In genomic region chr10:79336276-79336675, GRCh38 we compare ENCODE assay signal across 19 cellular contexts. TPM values are rescaled to one million over a fixed set of nuclear protein-coding genes. Genes with fewer than 3 reads are reported as not detected.
DNase-seq lines count a peak whose midpoint lies in the region; ATAC-seq, FAIRE-seq and TF ChIP-seq lines count a peak whose summit lies in the region.
"Had no signal": no experiment of that assay in that cellular context is flagged by ENCODE, and none has a peak within 500 bp of the region (broad histone marks: within the 10 kb centered on the region; RNA-seq: fewer than 3 reads in every experiment).

No MANE protein-coding gene starts in this region.

- no peak for FAIRE-seq in HepG2 (lab: Jason Lieb, UNC)
- FAIRE-seq: GM12891, pancreas had no signal

- H4K20me1 ChIP-seq in HepG2 (ENCODE audit: insufficient read depth, low read length), result no peaks in the 10 kb centered on the region

- TF ChIP-seq EP300 in HepG2 (IDR thresholded peaks at IDR 0.05; ENCODE audit: low read depth in 2 of 2, low read length in 2 of 2) (no peak), HepG2 (CRISPR knock-in tag; IDR thresholded peaks at IDR 0.05; ENCODE audit: borderline replicate concordance) (no peak)

- no peaks in the 10 kb centered on the region for H3K9me3 ChIP-seq in HepG2 (ENCODE audit: low read length)
- no peaks in the 10 kb centered on the region for H3K9me3 ChIP-seq in CD4-positive, alpha-beta memory T cell (ENCODE audit: control insufficient read depth in 1 of 2, low read length in 2 of 2)
- H3K9me3 ChIP-seq: left lung, pancreas had no signal

- BruUV-seq in HepG2 (replicated peaks; lab: Mats Ljungman, UMichigan), result TSS peak; percentile 92

- peak overlapping the region; percentile 84 for H3K9ac ChIP-seq in HepG2 (ENCODE audit: insufficient read depth, low read depth, low read length)

- no peaks in the 10 kb centered on the region for H3K27me3 Mint-ChIP-seq in activated T-helper 1 cell treated with anti-CD3 and anti-CD28 coated beads, Interleukin-12 subunit alpha, Interleukin-12 subunit beta, Interleukin-2, Interleukin-4 antibody, amounts not matched to agents 30 ng/mL and 10 ng/mL and 1 ng/mL, durations not matched to agents 14 hours and 24 hours and 36 hours (ENCODE audit: insufficient read depth)
- no peaks in the 10 kb centered on the region for H3K27me3 Mint-ChIP-seq in CD4-positive, alpha-beta memory T cell
- H3K27me3 Mint-ChIP-seq: activated CD4-positive, alpha-beta memory T cell treated with anti-CD3 and anti-CD28 coated beads, Interleukin-2, amount 10 ng/mL, durations not matched to agents 7 days and 5 days; activated T-cell treated with anti-CD3 and anti-CD28 coated beads, Interleukin-2, amount 50 U/mL, for 24 hours had no signal

- DNase-seq in NCI-H345 (lab: John Stamatoyannopoulos, UW), result peak; percentile 37
- no peak for DNase-seq in NCI-H345 treated with DMSO at 0.1 percent for 48 hours (lab: John Stamatoyannopoulos, UW; ENCODE audit: unreplicated experiment)
- no peak for DNase-seq in activated T-helper 1 cell treated with anti-CD3 and anti-CD28 coated beads, Interleukin-12 subunit alpha, Interleukin-12 subunit beta, Interleukin-2, Interleukin-4 antibody, amounts not matched to agents 30 ng/mL and 10 ng/mL and 1 ng/mL, durations not matched to agents 14 hours and 24 hours and 36 hours (ENCODE audit: low spot score)
- DNase-seq in HepG2 (ENCODE audit: low spot score), result no peak
- DNase-seq in substantia nigra (lab: John Stamatoyannopoulos, UW), result peak in 1 of 49 donors; percentile 37
- no peak for DNase-seq in NCI-H2227 treated with DMSO at 0.1 percent for 48 hours (lab: John Stamatoyannopoulos, UW)
- DNase-seq in CD4-positive, alpha-beta memory T cell, result no peak
- DNase-seq: activated CD4-positive, alpha-beta memory T cell treated with anti-CD3 and anti-CD28 coated beads, Interleukin-2, amount 10 ng/mL, durations not matched to agents 7 days and 5 days; activated T-cell treated with anti-CD3 and anti-CD28 coated beads, Interleukin-2, amount 50 U/mL, for 24 hours; GDM1; left lung; NCI-H1436 treated with DMSO at 0.1 percent for 48 hours; RPMI8226; stimulated activated CD4-positive, alpha-beta T cell treated with anti-CD3 and anti-CD28 coated beads, Interleukin-2, amount 100 ng/mL, for 48 hours had no signal

- TF ChIP-seq CTCF in HepG2 (CRISPR knock-in tag; IDR thresholded peaks at IDR 0.05), result no peak

- 60% methylated on average over 3 of the region's 3 CpGs for WGBS in HepG2 (ENCODE audit: low lambda C conversion rate)

- H3K27ac ChIP-seq in HepG2 (ENCODE audit: extremely low read length, insufficient read depth, low read length) (peak overlapping the region; percentile 98), substantia nigra (ENCODE audit: low read depth, low read length, poor library complexity, severe bottlenecking) (peak overlapping the region; percentile 99)
- no peak overlapping the region for H3K27ac ChIP-seq in CD4-positive, alpha-beta memory T cell (ENCODE audit: low read depth, low read length)
- H3K27ac ChIP-seq: left lung had no signal

- no peaks in the 10 kb centered on the region for H3K79me2 ChIP-seq in HepG2 (ENCODE audit: insufficient read depth, low read length)

- peak overlapping the region; percentile 50 for H3K27ac Mint-ChIP-seq in activated T-helper 1 cell treated with anti-CD3 and anti-CD28 coated beads, Interleukin-12 subunit alpha, Interleukin-12 subunit beta, Interleukin-2, Interleukin-4 antibody, amounts not matched to agents 30 ng/mL and 10 ng/mL and 1 ng/mL, durations not matched to agents 14 hours and 24 hours and 36 hours
- peak overlapping the region in 1 of 7 donors; percentile 85 for H3K27ac Mint-ChIP-seq in CD4-positive, alpha-beta memory T cell
- H3K27ac Mint-ChIP-seq: activated CD4-positive, alpha-beta memory T cell treated with anti-CD3 and anti-CD28 coated beads, Interleukin-2, amount 10 ng/mL, durations not matched to agents 7 days and 5 days; activated T-cell treated with anti-CD3 and anti-CD28 coated beads, Interleukin-2, amount 50 U/mL, for 24 hours had no signal

- peak overlapping the region in 1 of 3 experiments; percentile 66; a peak in 2 of 6 replicates for H3K4me3 ChIP-seq in HepG2 (replicated peaks in 1 of 3; ENCODE audit: insufficient read depth in 1 of 3, low read depth in 2 of 3, low read length in 3 of 3)
- H3K4me3 ChIP-seq in CD4-positive, alpha-beta memory T cell (ENCODE audit: low read length in 2 of 2), result no peak overlapping the region
- H3K4me3 ChIP-seq: left lung, pancreas had no signal

- H3K36me3 ChIP-seq in HepG2 (replicated peaks in 1 of 2; ENCODE audit: control insufficient read depth in 1 of 2, insufficient read depth in 2 of 2, low read length in 2 of 2), result no peaks in the 10 kb centered on the region
- no peaks in the 10 kb centered on the region for H3K36me3 ChIP-seq in CD4-positive, alpha-beta memory T cell (ENCODE audit: insufficient read depth, low read length)
- H3K36me3 ChIP-seq: left lung, pancreas had no signal

- in situ Hi-C loops in HepG2 (cut with HindIII; ENCODE audit: extremely low pct_ligation_motif_present, low pct_unique_long_range_greater_than_20kb), result no loop called here

- peaks cover 72% of the 10 kb centered on the region for H3K4me1 ChIP-seq in HepG2 (ENCODE audit: insufficient read depth, low read length)
- peaks cover 10% of the 10 kb centered on the region for H3K4me1 ChIP-seq in CD4-positive, alpha-beta memory T cell (ENCODE audit: insufficient read depth, low read length)
- H3K4me1 ChIP-seq: pancreas had no signal

- POLR2A ChIA-PET in HepG2 (lab: Yijun Ruan, JAX), result interaction anchor here (0.6 to 5.3 kb wide), 11 partner anchors 11 to 48 kb away, joined by 3 to 134 read pairs (median 6); partner anchors contain the start of gene PPIF
- POLR2A ChIA-PET in CD4-positive, alpha-beta memory T cell (lab: Charles Lee; ENCODE audit: partially characterized antibody), result no interaction called here

- peaks cover 45% of the 10 kb centered on the region for H3K4me1 Mint-ChIP-seq in activated T-helper 1 cell treated with anti-CD3 and anti-CD28 coated beads, Interleukin-12 subunit alpha, Interleukin-12 subunit beta, Interleukin-2, Interleukin-4 antibody, amounts not matched to agents 30 ng/mL and 10 ng/mL and 1 ng/mL, durations not matched to agents 14 hours and 24 hours and 36 hours (ENCODE audit: low read depth)
- H3K4me1 Mint-ChIP-seq in CD4-positive, alpha-beta memory T cell, result peaks cover 14 to 18% (median 17%) of the 10 kb centered on the region in 4 donors

- H3K36me3 Mint-ChIP-seq in activated T-helper 1 cell treated with anti-CD3 and anti-CD28 coated beads, Interleukin-12 subunit alpha, Interleukin-12 subunit beta, Interleukin-2, Interleukin-4 antibody, amounts not matched to agents 30 ng/mL and 10 ng/mL and 1 ng/mL, durations not matched to agents 14 hours and 24 hours and 36 hours (ENCODE audit: low read depth), result peaks cover 14% of the 10 kb centered on the region
- no peaks in the 10 kb centered on the region for H3K36me3 Mint-ChIP-seq in CD4-positive, alpha-beta memory T cell
- H3K36me3 Mint-ChIP-seq: activated naive CD4-positive, alpha-beta T cell treated with anti-CD3 and anti-CD28 coated beads, Interleukin-2, amount 50 U/mL, for 72 hours had no signal

- ATAC-seq in HepG2 (no peak; the same call in 2 of the 3 replicates), GM19395 (IDR thresholded peaks at IDR 0.05; ENCODE audit: unreplicated experiment) (no peak)
- ATAC-seq: activated naive CD4-positive, alpha-beta T cell treated with anti-CD3 and anti-CD28 coated beads, Interleukin-2, amount 50 U/mL, for 72 hours; esophagus mucosa; left lung had no signal

- CTCF ChIA-PET in HepG2 (lab: Yijun Ruan, JAX; ENCODE audit: low intra/inter-chr PET ratio, low total read pairs), result no interaction called here
- CTCF ChIA-PET in CD4-positive, alpha-beta memory T cell (lab: Charles Lee; ENCODE audit: partially characterized antibody), result interaction anchor here (0.8 to 1.5 kb wide), 2 partner anchors 10 to 11 kb away, joined by 3 to 7 read pairs; partner anchors contain the start of gene PPIF

- no peak for TF ChIP-seq RAD21 in HepG2 (CRISPR knock-in tag; IDR thresholded peaks at IDR 0.05)

- no peak overlapping the region for H3K4me3 Mint-ChIP-seq in activated T-helper 1 cell treated with anti-CD3 and anti-CD28 coated beads, Interleukin-12 subunit alpha, Interleukin-12 subunit beta, Interleukin-2, Interleukin-4 antibody, amounts not matched to agents 30 ng/mL and 10 ng/mL and 1 ng/mL, durations not matched to agents 14 hours and 24 hours and 36 hours
- no peak overlapping the region for H3K4me3 Mint-ChIP-seq in CD4-positive, alpha-beta memory T cell
- H3K4me3 Mint-ChIP-seq: activated CD4-positive, alpha-beta memory T cell treated with anti-CD3 and anti-CD28 coated beads, Interleukin-2, amount 10 ng/mL, durations not matched to agents 7 days and 5 days; activated T-cell treated with anti-CD3 and anti-CD28 coated beads, Interleukin-2, amount 50 U/mL, for 24 hours had no signal

- H3K9me3 Mint-ChIP-seq in activated T-helper 1 cell treated with anti-CD3 and anti-CD28 coated beads, Interleukin-12 subunit alpha, Interleukin-12 subunit beta, Interleukin-2, Interleukin-4 antibody, amounts not matched to agents 30 ng/mL and 10 ng/mL and 1 ng/mL, durations not matched to agents 14 hours and 24 hours and 36 hours, result peaks cover 10% of the 10 kb centered on the region
- peaks cover 0 to 4% (median 0%) of the 10 kb centered on the region in 8 donors for H3K9me3 Mint-ChIP-seq in CD4-positive, alpha-beta memory T cell
- H3K9me3 Mint-ChIP-seq: activated CD4-positive, alpha-beta memory T cell treated with anti-CD3 and anti-CD28 coated beads, Interleukin-2, amount 10 ng/mL, durations not matched to agents 7 days and 5 days had no signal

- peak overlapping the region; percentile 85 for H3K4me2 ChIP-seq in HepG2 (ENCODE audit: low read depth, low read length)

- no peaks in the 10 kb centered on the region for H3K27me3 ChIP-seq in HepG2 (ENCODE audit: control insufficient read depth in 1 of 2, insufficient read depth in 2 of 2, low read length in 2 of 2)
- H3K27me3 ChIP-seq in CD4-positive, alpha-beta memory T cell (ENCODE audit: insufficient read depth, low read length), result no peaks in the 10 kb centered on the region
- H3K27me3 ChIP-seq: left lung, pancreas had no signal

- intact Hi-C loops in activated T-helper 1 cell treated with anti-CD3 and anti-CD28 coated beads, Interleukin-12 subunit alpha, Interleukin-12 subunit beta, Interleukin-2, Interleukin-4 antibody, amounts not matched to agents 30 ng/mL and 10 ng/mL and 1 ng/mL, durations not matched to agents 14 hours and 24 hours and 36 hours (cut with micrococcal nuclease), result no loop called here
- intact Hi-C loops in HepG2 (cut with micrococcal nuclease; ENCODE audit: unreplicated experiment), result no loop called here
- intact Hi-C loops in CD4-positive, alpha-beta memory T cell (cut with micrococcal nuclease), result no loop called here

- TF ChIP-seq POLR2A in HepG2 (IDR thresholded peaks at IDR 0.05; ENCODE audit: insufficient read depth in 1 of 2, low read depth in 2 of 2, low read length in 2 of 2), result no peak

- no peak overlapping the region for H2AFZ ChIP-seq in HepG2 (ENCODE audit: low read length)

RNA-seq across cellular contexts. Expression of gene PPIF, which starts 11.0 kb away (rescaled TPM):
- 155 and 157 TPM in 2 replicates for total RNA-seq in activated T-helper 1 cell treated with anti-CD3 and anti-CD28 coated beads, Interleukin-12 subunit alpha, Interleukin-12 subunit beta, Interleukin-2, Interleukin-4 antibody, amounts not matched to agents 30 ng/mL and 10 ng/mL and 1 ng/mL, durations not matched to agents 14 hours and 24 hours and 36 hours
- total RNA-seq in HepG2 (2016; rRNA removed; fragmentation: Illumina TruSeq; extraction: Trizol), result 157 and 178 TPM in 2 replicates
- total RNA-seq in HepG2 (2016; cell fraction: cytosol; rRNA removed; fragmentation: Illumina TruSeq; extraction: Trizol; ENCODE audit: low read depth), result 30.6 and 37.3 TPM in 2 replicates
- total RNA-seq in HepG2 (2016; cell fraction: insoluble cytoplasmic fraction; rRNA removed; fragmentation: Illumina TruSeq; extraction: Trizol), result 154 and 176 TPM in 2 replicates
- 93.6 and 97.6 TPM in 2 replicates for total RNA-seq in HepG2 (2016; cell fraction: membrane; rRNA removed; fragmentation: Illumina TruSeq; extraction: Trizol)
- 106 and 121 TPM in 2 replicates for total RNA-seq in HepG2 (2016; cell fraction: nucleus; rRNA removed; fragmentation: Illumina TruSeq; extraction: Trizol)
- 134 and 147 TPM in 2 replicates for polyA plus RNA-seq in HepG2 (2011; rRNA removed)
- 144 and 156 TPM in 2 replicates for polyA plus RNA-seq in HepG2 (2011; cell fraction: cytosol; rRNA removed)
- 229 and 231 TPM in 2 replicates for polyA plus RNA-seq in HepG2 (2011; cell fraction: nucleus; rRNA removed)
- 92.0 and 152 TPM in 2 replicates for polyA plus RNA-seq in HepG2 (2012)
- 48.0 and 48.3 TPM in 2 replicates for polyA plus RNA-seq in HepG2 (2016; cell fraction: cytosol; fragmentation: Illumina TruSeq; extraction: Trizol; ENCODE audit: low read depth)
- polyA plus RNA-seq in HepG2 (2016; cell fraction: insoluble cytoplasmic fraction; fragmentation: Illumina TruSeq; extraction: Trizol; ENCODE audit: low read depth), result 270 and 301 TPM in 2 replicates
- 80.3 and 83.8 TPM in 2 replicates for polyA plus RNA-seq in HepG2 (2016; cell fraction: membrane; fragmentation: Illumina TruSeq; extraction: Trizol; ENCODE audit: low read depth)
- 218 and 229 TPM in 2 replicates for polyA plus RNA-seq in HepG2 (2016; cell fraction: nucleus; fragmentation: Illumina TruSeq; extraction: Trizol; ENCODE audit: insufficient read depth, low read depth)
- polyA minus RNA-seq in HepG2 (2011; rRNA and poly(A)+ RNA removed; ENCODE audit: low replicate concordance), result 220 and 249 TPM in 2 replicates
- 69.6 and 71.7 TPM in 2 replicates for polyA minus RNA-seq in HepG2 (2011; cell fraction: cytosol; rRNA and poly(A)+ RNA removed)
- 105 and 112 TPM in 2 replicates for polyA minus RNA-seq in HepG2 (2011; cell fraction: nucleus; rRNA and poly(A)+ RNA removed)
- 10 to 100 TPM; 26.3 to 33.7 TPM for total RNA-seq in CD4-positive, alpha-beta memory T cell
- polyA plus RNA-seq in CD4-positive, alpha-beta memory T cell, result 10 to 100 TPM; 10.6 to 13.1 TPM
